ENCODE assay signal across 34 cellular contexts in genomic region chr15:66261056-66261455, GRCh38. TPM values are rescaled to one million over a fixed set of nuclear protein-coding genes. Genes with fewer than 3 reads are reported as not detected.
"Had no signal": no experiment of that assay in that cellular context is flagged by ENCODE, and none has a peak within 500 bp of the region (broad histone marks: within the 10 kb centered on the region; RNA-seq: fewer than 3 reads in every experiment).

No MANE protein-coding gene starts in this region.

- H3K4me2 ChIP-seq: smooth muscle cell had no signal

- H3K27me3 ChIP-seq: thyroid gland had no signal

- H3K36me3 ChIP-seq: breast epithelium, heart right ventricle, left ventricle myocardium inferior, neutrophil, thyroid gland, upper lobe of left lung had no signal

- DNase-seq: activated CD4-positive, alpha-beta memory T cell treated with anti-CD3 and anti-CD28 coated beads, Interleukin-2, amount 10 ng/mL, durations not matched to agents 7 days and 5 days; activated CD4-positive, alpha-beta T cell treated with anti-CD3 and anti-CD28 coated beads for 1 hour; activated CD4-positive, alpha-beta T cell treated with anti-CD3 and anti-CD28 coated beads, Interleukin-2, amount 10 ng/mL, durations not matched to agents 7 days and 5 days; activated CD8-positive, alpha-beta memory T cell treated with anti-CD3 and anti-CD28 coated beads, Interleukin-2, amount 50 U/mL, for 48 hours; activated naive CD8-positive, alpha-beta T cell treated with anti-CD3 and anti-CD28 coated beads, Interleukin-2, amount 50 U/mL, for 24 hours; activated T-cell treated with anti-CD3 and anti-CD28 coated beads, Interleukin-2, amount 50 U/mL, for 24 hours; amygdala; central memory CD4-positive, alpha-beta T cell; effector memory CD8-positive, alpha-beta T cell; erythroblast; foreskin keratinocyte; heart right ventricle; kidney glomerular epithelial cell; left ventricle myocardium inferior; mammary epithelial cell; naive B cell; nephron progenitor cell; psoas muscle; stimulated activated CD4-positive, alpha-beta T cell treated with anti-CD3 and anti-CD28 coated beads, Interleukin-1b, Interleukin-23, amount 100 ng/mL, for 48 hours; stimulated activated CD4-positive, alpha-beta T cell treated with anti-CD3 and anti-CD28 coated beads, Interleukin-4, amount 100 ng/mL, for 4 hours; stimulated activated CD8-positive, alpha-beta memory T cell treated with anti-CD3 and anti-CD28 coated beads, Interleukin-4, amount 100 ng/mL, for 48 hours; stimulated activated naive CD8-positive, alpha-beta T cell treated with anti-CD3 and anti-CD28 coated beads, Interleukin-15, amount 100 ng/mL, for 72 hours; SW 1271; T-helper 17 cell; T1000; thyroid gland; upper lobe of left lung had no signal

- ATAC-seq: activated naive CD8-positive, alpha-beta T cell treated with anti-CD3 and anti-CD28 coated beads, Interleukin-2, amount 50 U/mL, for 24 hours; effector memory CD8-positive, alpha-beta T cell; foreskin keratinocyte; heart right ventricle; psoas muscle; stimulated activated memory B cell treated with anti-CD40 and anti-IgM and Interleukin-4, amounts not matched to agents 10 μg/mL and 1 μg/mL and 100 μg/mL, for 72 hours; stimulated activated naive CD8-positive, alpha-beta T cell treated with anti-CD3 and anti-CD28 coated beads, Interleukin-15, amount 100 ng/mL, for 72 hours; T-helper 17 cell had no signal

- H3K4me1 ChIP-seq: breast epithelium, foreskin keratinocyte, heart right ventricle, left ventricle myocardium inferior, psoas muscle, thyroid gland, upper lobe of left lung had no signal

- H3K27ac ChIP-seq: breast epithelium, coronary artery, foreskin keratinocyte, heart right ventricle, left ventricle myocardium inferior, neutrophil, psoas muscle, thyroid gland, upper lobe of left lung had no signal

- H3K4me3 ChIP-seq: breast epithelium, coronary artery, heart right ventricle, left ventricle myocardium inferior, psoas muscle, smooth muscle cell, thyroid gland, upper lobe of left lung had no signal

- H3K9me3 ChIP-seq: breast epithelium, heart right ventricle, left ventricle myocardium inferior, neutrophil, psoas muscle, thyroid gland, upper lobe of left lung had no signal

RNA-seq across cellular contexts. Expression of gene MEGF11, which starts 7.5 kb away (rescaled TPM):
- total RNA-seq: activated CD4-positive, alpha-beta memory T cell treated with anti-CD3 and anti-CD28 coated beads, Interleukin-2, amount 10 ng/mL, durations not matched to agents 7 days and 5 days; activated CD4-positive, alpha-beta T cell treated with anti-CD3 and anti-CD28 coated beads, Interleukin-2, amount 10 ng/mL, durations not matched to agents 7 days and 5 days; breast epithelium; foreskin keratinocyte; heart right ventricle; left ventricle myocardium inferior; mammary epithelial cell; osteocyte; psoas muscle; smooth muscle cell; T-helper 17 cell had no signal
- polyA plus RNA-seq: fibroblast of lung, foreskin keratinocyte had no signal
